Comparison of ENCODE assay signal across 11 cellular contexts in the genomic region with DNA sequence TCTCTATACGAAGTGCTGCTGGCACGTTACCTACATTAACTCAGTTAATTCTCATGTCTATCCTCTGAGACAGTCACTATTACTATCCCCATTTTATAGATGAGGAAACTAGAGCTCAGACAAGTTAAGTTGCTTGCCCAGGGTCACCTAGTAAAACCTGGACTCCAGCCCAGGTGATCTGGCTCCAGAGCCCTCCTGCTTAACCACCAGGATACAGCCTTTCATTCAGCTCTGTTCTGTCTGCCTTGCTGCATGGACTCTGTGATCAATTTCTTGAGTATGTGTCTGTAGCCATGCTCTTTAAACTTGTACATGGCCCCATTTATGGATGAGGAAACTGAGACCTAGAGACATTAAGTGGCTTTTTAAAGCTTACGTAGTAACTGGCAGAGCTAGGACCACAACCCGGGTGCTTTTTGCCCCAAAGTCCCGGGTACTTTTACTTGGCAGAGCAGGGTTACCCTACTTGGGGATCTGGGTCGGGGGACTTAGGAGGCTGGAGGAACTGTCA. TPM values are rescaled to one million over a fixed set of nuclear protein-coding genes. Genes with fewer than 3 reads are reported as not detected.
A peak's percentile ranks its signal among the peaks of the same experiment; 100 is the strongest.
DNase-seq lines count a peak whose midpoint lies in the region; ATAC-seq, FAIRE-seq and TF ChIP-seq lines count a peak whose summit lies in the region.
"Had no signal": no experiment of that assay in that cellular context is flagged by ENCODE, and none has a peak within 500 bp of the region (broad histone marks: within the 10 kb centered on the region; RNA-seq: fewer than 3 reads in every experiment).

No MANE protein-coding gene starts in this region.

- WGBS in small intestine, 3 donors = 67 to 76% (median 69%) methylated on average over 6 of the region's 6 CpGs

- BruUV-seq in Panc1 (replicated peaks; lab: Mats Ljungman, UMichigan) = no TSS peak

- H3K36me3 ChIP-seq in Panc1 (ENCODE audit: control insufficient read depth, insufficient read depth, low read length) (peaks cover 2% of the 10 kb centered on the region; the same call in 1 of the 2 replicates), endocrine pancreas (ENCODE audit: control insufficient read depth, insufficient read depth, low read length) (peaks cover 4% of the 10 kb centered on the region), small intestine (ENCODE audit: control insufficient read depth in 2 of 2, insufficient read depth in 2 of 2, low read length in 2 of 2) (peaks cover 25 to 38% of the 10 kb centered on the region in 2 donors)

- no peak for FAIRE-seq in small intestine (lab: Jason Lieb, UNC)
- FAIRE-seq: A204.1, H1 had no signal

- DNase-seq in DMS79 (lab: John Stamatoyannopoulos, UW) (peak; percentile 88), DMS79 treated with DMSO at 0.1 percent for 48 hours (lab: John Stamatoyannopoulos, UW) (no peak), Panc1 (ENCODE audit: low read depth, low spot score) (no peak), small intestine (no peak), dermis blood vessel endothelial cell (no peak)
- DNase-seq: kidney glomerular epithelial cell had no signal

- H3K27ac ChIP-seq in Panc1 (ENCODE audit: low read length) (peak overlapping the region; percentile 77), small intestine (ENCODE audit: low read depth in 1 of 2, low read length in 1 of 2) (peak overlapping the region; percentile 82 to 94)

- H3K27me3 ChIP-seq in Panc1 (ENCODE audit: control insufficient read depth, insufficient read depth, low read length) = no peaks in the 10 kb centered on the region
- H3K27me3 ChIP-seq in endocrine pancreas (ENCODE audit: control insufficient read depth, insufficient read depth, low read length) = no peaks in the 10 kb centered on the region
- no peaks in the 10 kb centered on the region for H3K27me3 ChIP-seq in small intestine (ENCODE audit: control insufficient read depth in 2 of 2, insufficient read depth in 2 of 2, low read length in 2 of 2)

- CTCF ChIA-PET in Panc1 (lab: Charles Lee) = no interaction called here

- POLR2A ChIA-PET in Panc1 (lab: Charles Lee) = no interaction called here

- H3K4me1 ChIP-seq in Panc1 (ENCODE audit: control insufficient read depth, insufficient read depth, low read length) = peaks cover 29% of the 10 kb centered on the region
- peaks cover 4% of the 10 kb centered on the region for H3K4me1 ChIP-seq in endocrine pancreas (ENCODE audit: control insufficient read depth, insufficient read depth, low read length)
- peaks cover 0 to 5% of the 10 kb centered on the region in 2 donors for H3K4me1 ChIP-seq in small intestine (ENCODE audit: control insufficient read depth in 2 of 2, insufficient read depth in 1 of 2, low read depth in 1 of 2, low read length in 1 of 2)

- H3K4me3 ChIP-seq in Panc1 (ENCODE audit: low read depth in 2 of 2, low read length in 2 of 2) = no peak overlapping the region
- no peak overlapping the region for H3K4me3 ChIP-seq in endocrine pancreas (ENCODE audit: control insufficient read depth, insufficient read depth, low read length)
- H3K4me3 ChIP-seq in small intestine (ENCODE audit: low read depth in 1 of 2, low read length in 2 of 2) = no peak overlapping the region

- peak overlapping the region; percentile 19 for H3K9ac ChIP-seq in endocrine pancreas (ENCODE audit: control insufficient read depth, insufficient read depth, low read length)

- in situ Hi-C loops in Panc1 (cut with HindIII; ENCODE audit: low pct_unique_long_range_greater_than_20kb, low sequenced_read_pairs) = no loop called here

- H3K9me3 ChIP-seq in Panc1 (ENCODE audit: control insufficient read depth, insufficient read depth, low read depth, low read length) (no peaks in the 10 kb centered on the region), endocrine pancreas (ENCODE audit: control insufficient read depth, low read length) (no peaks in the 10 kb centered on the region), small intestine (ENCODE audit: control insufficient read depth, low read depth) (no peaks in the 10 kb centered on the region)

- no peak for TF ChIP-seq CTCF in Panc1 (IDR thresholded peaks at IDR 0.05)

- ATAC-seq in Panc1 (no peak), HG03432 (IDR thresholded peaks at IDR 0.05; ENCODE audit: unreplicated experiment) (no peak), HG02840 (IDR thresholded peaks at IDR 0.05; ENCODE audit: low FRiP score, unreplicated experiment) (no peak)

- intact Hi-C loops in Panc1 (cut with micrococcal nuclease; ENCODE audit: unreplicated experiment) = loop anchor here (10.0 kb wide), 1 partner anchor 72 kb away; no protein-coding TSS in a partner anchor

RNA-seq across cellular contexts. Expression of a gene that starts 4.7 kb away (rescaled TPM):
- total RNA-seq in Panc1 (2021; ENCODE audit: unreplicated experiment) = 46.2 TPM
- polyA plus RNA-seq in Panc1 (2012; ENCODE audit: insufficient read length) = 52.2 TPM
- 100 to 1,000 TPM in 2 of 3 donors, 10 to 100 TPM in 1; 96.8 to 464 (median 327) TPM for polyA plus RNA-seq in small intestine
- total RNA-seq in dermis blood vessel endothelial cell = 141 and 189 TPM in 2 replicates

RNA-seq across cellular contexts. Expression of a gene that starts 14.4 kb away (rescaled TPM):
- total RNA-seq in Panc1 (2021; ENCODE audit: unreplicated experiment) (not detected), dermis blood vessel endothelial cell (under 0.01 TPM in 1 of 2 replicates, not detected in the other)
- not detected for polyA plus RNA-seq in Panc1 (2012; ENCODE audit: insufficient read length)
- under 1 TPM in 2 of 3 donors, not detected in 1; 0.18 to 0.22 TPM for polyA plus RNA-seq in small intestine
- total RNA-seq: H1 had no signal
